ENCODE assay signal across 30 cellular contexts in the genomic region with DNA sequence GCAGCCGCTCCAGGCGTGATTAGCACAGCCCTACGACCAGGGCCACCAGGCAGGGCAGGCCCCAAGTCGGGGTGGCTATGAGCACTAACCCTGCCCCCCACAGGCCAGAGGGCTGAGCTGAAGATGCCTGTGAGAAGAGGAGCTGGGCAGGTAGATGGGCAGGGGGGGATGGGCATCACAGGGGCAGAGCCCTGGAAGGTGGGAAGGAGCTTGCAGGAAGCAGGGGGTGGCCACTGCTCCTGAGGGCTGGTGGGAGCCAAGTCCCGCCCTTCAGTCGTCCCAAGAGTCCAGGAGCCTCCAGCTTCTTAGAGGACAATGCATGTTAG. TPM values are rescaled to one million over a fixed set of nuclear protein-coding genes. Genes with fewer than 3 reads are reported as not detected.
DNase-seq lines count a peak whose midpoint lies in the region; ATAC-seq and TF ChIP-seq lines count a peak whose summit lies in the region.
"Had no signal": no experiment of that assay in that cellular context is flagged by ENCODE, and none has a peak within 500 bp of the region (broad histone marks: within the 10 kb centered on the region; RNA-seq: fewer than 3 reads in every experiment).

No MANE protein-coding gene starts in this region.

- TF ChIP-seq CTCF in GM23338 (conservative IDR thresholded peaks at IDR 0.05; ENCODE audit: low read depth in 2 of 2) (peak in 1 of 2 experiments; percentile 31; a peak in 1 of 4 replicates), heart left ventricle (IDR thresholded peaks at IDR 0.05) (no peak), mucosa of descending colon (IDR thresholded peaks at IDR 0.05) (no peak)

- H3K9me3 ChIP-seq in heart left ventricle = no peaks in the 10 kb centered on the region
- no peaks in the 10 kb centered on the region for H3K9me3 ChIP-seq in mucosa of descending colon
- H3K9me3 ChIP-seq: prostate gland, suprapubic skin, upper lobe of left lung had no signal

- 12 to 66% (median 62%) methylated on average over 2 to 6 of the region's 6 CpGs for WGBS in heart left ventricle, 4 donors

- no peaks in the 10 kb centered on the region for H3K9me2 ChIP-seq in GM23338 (ENCODE audit: insufficient read depth)

- H4K20me1 ChIP-seq in GM23338 (replicated peaks; ENCODE audit: insufficient read depth) = no peaks in the 10 kb centered on the region

- no peak overlapping the region; the same call in 1 of the 2 replicates for H2AFZ ChIP-seq in GM23338

- no peak for TF ChIP-seq POLR2A in heart left ventricle (IDR thresholded peaks at IDR 0.05)

- peaks cover 14% of the 10 kb centered on the region for H3K4me1 Mint-ChIP-seq in GM23338
- H3K4me1 Mint-ChIP-seq in activated T-cell treated with anti-CD3 and anti-CD28 coated beads, Interleukin-2, amount 50 U/mL, for 4 hours (ENCODE audit: low read depth) = no peaks in the 10 kb centered on the region
- H3K4me1 Mint-ChIP-seq: activated T-helper 17 cell treated with anti-CD3 and anti-CD28 coated beads, Interleukin-2, amount 50 U/mL, for 72 hours had no signal

- H3K27ac Mint-ChIP-seq in GM23338 = no peak overlapping the region
- H3K27ac Mint-ChIP-seq: activated CD4-positive, alpha-beta memory T cell treated with anti-CD3 and anti-CD28 coated beads, Interleukin-2, amount 10 ng/mL, durations not matched to agents 7 days and 5 days; activated T-helper 17 cell treated with anti-CD3 and anti-CD28 coated beads, Interleukin-2, amount 50 U/mL, for 72 hours had no signal

- peak; percentile 78 for ATAC-seq in GM23338
- ATAC-seq in heart left ventricle = no peak
- ATAC-seq in mucosa of descending colon = no peak
- no peak for ATAC-seq in activated T-cell treated with anti-CD3 and anti-CD28 coated beads, Interleukin-2, amount 50 U/mL, for 4 hours
- no peak for ATAC-seq in GM18502 (IDR thresholded peaks at IDR 0.05; ENCODE audit: poor library complexity, unreplicated experiment)
- no peak for ATAC-seq in HG02938 (IDR thresholded peaks at IDR 0.05; ENCODE audit: unreplicated experiment)
- no peak for ATAC-seq in HG03439 (IDR thresholded peaks at IDR 0.05; ENCODE audit: unreplicated experiment)
- ATAC-seq: activated T-helper 17 cell treated with anti-CD3 and anti-CD28 coated beads, Interleukin-2, amount 50 U/mL, for 72 hours; left lobe of liver; PC-3 had no signal

- H3K4me3 ChIP-seq in GM23338 (no peak overlapping the region), heart left ventricle (no peak overlapping the region), mucosa of descending colon (no peak overlapping the region)
- H3K4me3 ChIP-seq: prostate gland, skin epidermis, suprapubic skin, upper lobe of left lung had no signal

- DNase-seq in GM23338 (ENCODE audit: low spot score) (peak; percentile 53), NCI-H69 (lab: John Stamatoyannopoulos, UW) (peak; percentile 4), heart left ventricle (peak in 3 of 5 donors; percentile 22 to 29 (median 26)), mucosa of descending colon (peak in 2 of 3 donors; percentile 10 to 45)
- DNase-seq in activated T-cell treated with anti-CD3 and anti-CD28 coated beads, Interleukin-2, amount 50 U/mL, for 4 hours = no peak
- DNase-seq: activated CD4-positive, alpha-beta memory T cell treated with anti-CD3 and anti-CD28 coated beads, Interleukin-2, amount 10 ng/mL, durations not matched to agents 7 days and 5 days; activated CD8-positive, alpha-beta memory T cell treated with anti-CD3 and anti-CD28 coated beads, Interleukin-2, amount 50 U/mL, for 4 hours; activated naive CD4-positive, alpha-beta T cell treated with anti-CD3 and anti-CD28 coated beads, Interleukin-2, amount 50 U/mL, for 16 hours; CD8-positive, alpha-beta memory T cell; effector CD4-positive, alpha-beta T cell; EL; hypothalamus; MV-4-11; NCI-H1436 treated with DMSO at 0.1 percent for 48 hours; NCI-H2107; occipital lobe; PC-3; SHP77; stimulated activated naive CD4-positive, alpha-beta T cell treated with Interleukin-2 at 50 U/mL for 16 hours had no signal

- H3K79me2 ChIP-seq in GM23338 (replicated peaks; ENCODE audit: insufficient read depth) = no peaks in the 10 kb centered on the region

- H3K4me1 ChIP-seq in GM23338 (ENCODE audit: insufficient read depth) = peaks cover 9% of the 10 kb centered on the region
- peaks cover 6 to 48% (median 24%) of the 10 kb centered on the region in 12 donors for H3K4me1 ChIP-seq in heart left ventricle
- no peaks in the 10 kb centered on the region for H3K4me1 ChIP-seq in mucosa of descending colon (ENCODE audit: low read depth)

- H3K36me3 Mint-ChIP-seq in GM23338 (ENCODE audit: low read depth) = no peaks in the 10 kb centered on the region; the same call in 2 of the 3 replicates
- H3K36me3 Mint-ChIP-seq in activated T-cell treated with anti-CD3 and anti-CD28 coated beads, Interleukin-2, amount 50 U/mL, for 4 hours (ENCODE audit: insufficient read depth) = no peaks in the 10 kb centered on the region
- H3K36me3 Mint-ChIP-seq: brain had no signal

- no peak overlapping the region; the same call in 2 of the 3 replicates for H3K4me3 Mint-ChIP-seq in GM23338
- H3K4me3 Mint-ChIP-seq in activated T-cell treated with anti-CD3 and anti-CD28 coated beads, Interleukin-2, amount 50 U/mL, for 4 hours = no peak overlapping the region
- H3K4me3 Mint-ChIP-seq: activated CD4-positive, alpha-beta memory T cell treated with anti-CD3 and anti-CD28 coated beads, Interleukin-2, amount 10 ng/mL, durations not matched to agents 7 days and 5 days; activated T-helper 17 cell treated with anti-CD3 and anti-CD28 coated beads, Interleukin-2, amount 50 U/mL, for 72 hours; CD8-positive, alpha-beta memory T cell had no signal

- no peaks in the 10 kb centered on the region for H3K9me3 Mint-ChIP-seq in GM23338
- no peaks in the 10 kb centered on the region for H3K9me3 Mint-ChIP-seq in activated T-cell treated with anti-CD3 and anti-CD28 coated beads, Interleukin-2, amount 50 U/mL, for 4 hours
- H3K9me3 Mint-ChIP-seq: activated CD4-positive, alpha-beta memory T cell treated with anti-CD3 and anti-CD28 coated beads, Interleukin-2, amount 10 ng/mL, durations not matched to agents 7 days and 5 days; activated T-helper 17 cell treated with anti-CD3 and anti-CD28 coated beads, Interleukin-2, amount 50 U/mL, for 72 hours; CD8-positive, alpha-beta memory T cell had no signal

- H3K27ac ChIP-seq in GM23338 (ENCODE audit: low read depth) = no peak overlapping the region
- H3K27ac ChIP-seq in heart left ventricle = no peak overlapping the region
- H3K27ac ChIP-seq: epithelial cell of prostate, prostate gland, skin epidermis, suprapubic skin, upper lobe of left lung had no signal

- H3K27me3 ChIP-seq in GM23338 (ENCODE audit: insufficient read depth) = no peaks in the 10 kb centered on the region
- no peaks in the 10 kb centered on the region for H3K27me3 ChIP-seq in heart left ventricle
- H3K27me3 ChIP-seq: suprapubic skin, upper lobe of left lung had no signal

- H3K36me3 ChIP-seq in GM23338 (ENCODE audit: insufficient read depth) (no peaks in the 10 kb centered on the region), heart left ventricle (no peaks in the 10 kb centered on the region), mucosa of descending colon (ENCODE audit: low read depth) (no peaks in the 10 kb centered on the region)
- H3K36me3 ChIP-seq: prostate gland had no signal

- intact Hi-C loops in heart left ventricle (cut with DNase I) = loop anchor here in 4 of 10 donors (5.0 to 10.0 kb wide), 3 partner anchors 146 to 486 kb away; a partner anchor contains a TSS
- intact Hi-C loops in mucosa of descending colon (cut with DNase I, micrococcal nuclease) = no loop called here

- H3K27me3 Mint-ChIP-seq in GM23338 (ENCODE audit: insufficient read depth, low read depth, poor library complexity) = peaks cover 6% of the 10 kb centered on the region
- no peaks in the 10 kb centered on the region for H3K27me3 Mint-ChIP-seq in activated T-cell treated with anti-CD3 and anti-CD28 coated beads, Interleukin-2, amount 50 U/mL, for 4 hours (ENCODE audit: low read depth)
- H3K27me3 Mint-ChIP-seq: activated CD4-positive, alpha-beta memory T cell treated with anti-CD3 and anti-CD28 coated beads, Interleukin-2, amount 10 ng/mL, durations not matched to agents 7 days and 5 days; activated T-helper 17 cell treated with anti-CD3 and anti-CD28 coated beads, Interleukin-2, amount 50 U/mL, for 72 hours; brain; CD8-positive, alpha-beta memory T cell had no signal

- peak overlapping the region; percentile 43; the same call in 1 of the 2 replicates for H3K4me2 ChIP-seq in GM23338

- no peaks in the 10 kb centered on the region for H3F3A ChIP-seq in GM23338 (replicated peaks; ENCODE audit: low read depth)

TF ChIP-seq in GM23338, 12 proteins besides CTCF, POLR2A, EP300 and RAD21 (continues in another document):
- no peak for TF ChIP-seq ZNF114 (CRISPR knock-in tag; IDR thresholded peaks at IDR 0.05)
- TF ChIP-seq, protein P1, sequence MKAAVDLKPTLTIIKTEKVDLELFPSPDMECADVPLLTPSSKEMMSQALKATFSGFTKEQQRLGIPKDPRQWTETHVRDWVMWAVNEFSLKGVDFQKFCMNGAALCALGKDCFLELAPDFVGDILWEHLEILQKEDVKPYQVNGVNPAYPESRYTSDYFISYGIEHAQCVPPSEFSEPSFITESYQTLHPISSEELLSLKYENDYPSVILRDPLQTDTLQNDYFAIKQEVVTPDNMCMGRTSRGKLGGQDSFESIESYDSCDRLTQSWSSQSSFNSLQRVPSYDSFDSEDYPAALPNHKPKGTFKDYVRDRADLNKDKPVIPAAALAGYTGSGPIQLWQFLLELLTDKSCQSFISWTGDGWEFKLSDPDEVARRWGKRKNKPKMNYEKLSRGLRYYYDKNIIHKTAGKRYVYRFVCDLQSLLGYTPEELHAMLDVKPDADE (IDR thresholded peaks at IDR 0.05) = no peak

RNA-seq across cellular contexts. Expression of a gene that starts 7.3 kb away (rescaled TPM):
- total RNA-seq in GM23338 (2014; rRNA removed; shearing (Covaris generic)) = 19.9 and 26.4 TPM in 2 replicates
- polyA plus RNA-seq in GM23338 (2016; fragmentation: Nextera tagmentation; extraction: Ambion mirVana) (6.9 and 11.5 TPM in 2 replicates), heart left ventricle (10 to 100 TPM; 39.0 to 55.5 TPM)
- total RNA-seq in heart left ventricle (10 to 100 TPM; 27.5 to 76.6 (median 35.5) TPM), mucosa of descending colon (10 to 100 TPM; 46.6 to 59.6 (median 52.6) TPM)
- total RNA-seq in activated T-cell treated with anti-CD3 and anti-CD28 coated beads, Interleukin-2, amount 50 U/mL, for 4 hours = 1 to 10 TPM; 5.1 to 6.3 (median 5.4) TPM

RNA-seq across cellular contexts. Expression of a gene that starts 27.2 kb away (rescaled TPM):
- 23.7 and 36.0 TPM in 2 replicates for total RNA-seq in GM23338 (2014; rRNA removed; shearing (Covaris generic))
- polyA plus RNA-seq in GM23338 (2016; fragmentation: Nextera tagmentation; extraction: Ambion mirVana) (16.3 and 21.4 TPM in 2 replicates), heart left ventricle (1 to 10 TPM; 4.2 to 6.8 TPM)
- total RNA-seq in heart left ventricle (1 to 10 TPM; 4.2 to 8.3 (median 6.3) TPM), mucosa of descending colon (10 to 100 TPM in 2 of 3 donors, 1 to 10 TPM in 1; 9.9 to 13.7 (median 11.4) TPM)
- 10 to 100 TPM; 20.6 to 24.1 (median 22.5) TPM for total RNA-seq in activated T-cell treated with anti-CD3 and anti-CD28 coated beads, Interleukin-2, amount 50 U/mL, for 4 hours

RNA-seq across cellular contexts. Expression of a gene that starts 27.2 kb away (rescaled TPM):
- 1.8 and 4.8 TPM in 2 replicates for total RNA-seq in GM23338 (2014; rRNA removed; shearing (Covaris generic))
- polyA plus RNA-seq in GM23338 (2016; fragmentation: Nextera tagmentation; extraction: Ambion mirVana) (1.8 and 4.0 TPM in 2 replicates), heart left ventricle (under 1 TPM; 0.79 to 0.84 TPM)
- total RNA-seq in heart left ventricle (1 to 10 TPM in 7 of 9 donors, under 1 TPM in 2; 0.38 to 4.5 (median 2.6) TPM), mucosa of descending colon (1 to 10 TPM; 1.4 to 4.6 (median 1.4) TPM)
- total RNA-seq in activated T-cell treated with anti-CD3 and anti-CD28 coated beads, Interleukin-2, amount 50 U/mL, for 4 hours = 1 to 10 TPM in 1 of 3 donors, under 1 TPM in 2; 0.61 to 2.3 (median 0.90) TPM
